In genomic region chr9:133360400-133361393, GRCh38 we compare ENCODE assay signal across 14 cellular contexts. TPM values are rescaled to one million over a fixed set of nuclear protein-coding genes. Genes with fewer than 3 reads are reported as not detected.
A peak's percentile ranks its signal among the peaks of the same experiment; 100 is the strongest.
DNase-seq lines count a peak whose midpoint lies in the region; ATAC-seq, FAIRE-seq and TF ChIP-seq lines count a peak whose summit lies in the region.
"Had no signal": no experiment of that assay in that cellular context is flagged by ENCODE, and none has a peak within 500 bp of the region (broad histone marks: within the 10 kb centered on the region; RNA-seq: fewer than 3 reads in every experiment).

No MANE protein-coding gene starts in this region.

- no peaks in the 10 kb centered on the region for H3K9me3 Mint-ChIP-seq in T-helper 1 cell treated with Interleukin-12 subunit alpha and Interleukin-12 subunit beta and Interleukin-4 antibody, amounts not matched to agents 30 μg/mL and 1 μg/mL, for 36 hours
- H3K9me3 Mint-ChIP-seq in stimulated activated memory B cell treated with anti-CD40 and anti-IgM and Interleukin-4, amounts not matched to agents 10 μg/mL and 1 μg/mL and 100 μg/mL, for 72 hours: no peaks in the 10 kb centered on the region

- peaks cover 59% of the 10 kb centered on the region for H4K20me1 ChIP-seq in osteoblast (ENCODE audit: insufficient read depth, low read length)

- 76 to 83% methylated on average over 21 of the region's 21 CpGs for WGBS in tibial nerve, 2 donors

- H3K9ac ChIP-seq in SK-N-MC (ENCODE audit: insufficient read length): no peak overlapping the region

- H3K36me3 Mint-ChIP-seq in T-helper 1 cell treated with Interleukin-12 subunit alpha and Interleukin-12 subunit beta and Interleukin-4 antibody, amounts not matched to agents 30 μg/mL and 1 μg/mL, for 36 hours (ENCODE audit: low read depth): peaks cover 37% of the 10 kb centered on the region
- peaks cover 68% of the 10 kb centered on the region for H3K36me3 Mint-ChIP-seq in stimulated activated memory B cell treated with anti-CD40 and anti-IgM and Interleukin-4, amounts not matched to agents 10 μg/mL and 1 μg/mL and 100 μg/mL, for 72 hours

- H3K4me1 ChIP-seq in osteoblast (ENCODE audit: insufficient read depth, low read length) (peaks cover 10% of the 10 kb centered on the region), tibial nerve (peaks cover 0 to 38% (median 11%) of the 10 kb centered on the region in 4 donors)

- H3K79me2 ChIP-seq in osteoblast (ENCODE audit: insufficient read depth, low read length): peaks cover 85% of the 10 kb centered on the region

- no peak overlapping the region for H2AFZ ChIP-seq in osteoblast (ENCODE audit: low read length)

- DNase-seq in T-helper 1 cell (no peak), SK-N-MC (ENCODE audit: low read depth, low spot score) (no peak), bronchial epithelial cell (ENCODE audit: low read depth) (no peak), osteoblast (ENCODE audit: insufficient read length, low spot score, missing footprints) (peak; percentile 45), tibial nerve (ENCODE audit: low spot score in 2 of 2) (no peak), substantia nigra (lab: John Stamatoyannopoulos, UW) (no peak)
- DNase-seq: NCI-H1092 treated with DMSO at 0.1 percent for 48 hours, NCI-H510A treated with DMSO at 0.1 percent for 48 hours, thyroid gland had no signal

- H3K27ac Mint-ChIP-seq in T-helper 1 cell treated with Interleukin-12 subunit alpha and Interleukin-12 subunit beta and Interleukin-4 antibody, amounts not matched to agents 30 μg/mL and 1 μg/mL, for 36 hours: peak overlapping the region; percentile 26
- no peak overlapping the region for H3K27ac Mint-ChIP-seq in stimulated activated memory B cell treated with anti-CD40 and anti-IgM and Interleukin-4, amounts not matched to agents 10 μg/mL and 1 μg/mL and 100 μg/mL, for 72 hours

- TF ChIP-seq CTCF in bronchial epithelial cell (IDR thresholded peaks at IDR 0.05; ENCODE audit: insufficient read depth, low read length, severe bottlenecking): no peak
- no peak for TF ChIP-seq CTCF in osteoblast (IDR thresholded peaks at IDR 0.05; ENCODE audit: extremely low read depth, low read depth, low read length)
- TF ChIP-seq CTCF in tibial nerve (IDR thresholded peaks at IDR 0.05): no peak

- no peak for ATAC-seq in stimulated activated memory B cell treated with anti-CD40 and anti-IgM and Interleukin-4, amounts not matched to agents 10 μg/mL and 1 μg/mL and 100 μg/mL, for 72 hours

- H3K4me2 ChIP-seq in osteoblast (ENCODE audit: insufficient read depth, low read length): no peak overlapping the region

- no peak overlapping the region for H3K4me3 Mint-ChIP-seq in T-helper 1 cell treated with Interleukin-12 subunit alpha and Interleukin-12 subunit beta and Interleukin-4 antibody, amounts not matched to agents 30 μg/mL and 1 μg/mL, for 36 hours
- no peak overlapping the region for H3K4me3 Mint-ChIP-seq in stimulated activated memory B cell treated with anti-CD40 and anti-IgM and Interleukin-4, amounts not matched to agents 10 μg/mL and 1 μg/mL and 100 μg/mL, for 72 hours

- no peak for TF ChIP-seq EP300 in tibial nerve (IDR thresholded peaks at IDR 0.05)

- H3K4me3 ChIP-seq in SK-N-MC (no peak overlapping the region), bronchial epithelial cell (ENCODE audit: low read depth, low read length) (no peak overlapping the region), osteoblast (ENCODE audit: insufficient read depth, low read length) (no peak overlapping the region), tibial nerve (no peak overlapping the region)
- H3K4me3 ChIP-seq: right atrium auricular region, thyroid gland had no signal

- FAIRE-seq in bronchial epithelial cell (lab: Jason Lieb, UNC): peak; percentile 60
- FAIRE-seq: D721Med, RCC 7860 had no signal

- TF ChIP-seq POLR2A in tibial nerve (IDR thresholded peaks at IDR 0.05): no peak

- H3K27me3 Mint-ChIP-seq in T-helper 1 cell treated with Interleukin-12 subunit alpha and Interleukin-12 subunit beta and Interleukin-4 antibody, amounts not matched to agents 30 μg/mL and 1 μg/mL, for 36 hours (ENCODE audit: low read depth): no peaks in the 10 kb centered on the region
- H3K27me3 Mint-ChIP-seq in stimulated activated memory B cell treated with anti-CD40 and anti-IgM and Interleukin-4, amounts not matched to agents 10 μg/mL and 1 μg/mL and 100 μg/mL, for 72 hours: no peaks in the 10 kb centered on the region

- peaks cover 23% of the 10 kb centered on the region for H3K4me1 Mint-ChIP-seq in T-helper 1 cell treated with Interleukin-12 subunit alpha and Interleukin-12 subunit beta and Interleukin-4 antibody, amounts not matched to agents 30 μg/mL and 1 μg/mL, for 36 hours (ENCODE audit: low read depth)
- peaks cover 34% of the 10 kb centered on the region for H3K4me1 Mint-ChIP-seq in stimulated activated memory B cell treated with anti-CD40 and anti-IgM and Interleukin-4, amounts not matched to agents 10 μg/mL and 1 μg/mL and 100 μg/mL, for 72 hours

- H3K27me3 ChIP-seq in bronchial epithelial cell (ENCODE audit: control insufficient read depth, insufficient read depth, low read length) (no peaks in the 10 kb centered on the region), osteoblast (ENCODE audit: insufficient read depth, low read length) (no peaks in the 10 kb centered on the region), tibial nerve (no peaks in the 10 kb centered on the region)
- H3K27me3 ChIP-seq: right atrium auricular region, thyroid gland had no signal

- H3K9me3 ChIP-seq in SK-N-MC (ENCODE audit: low read depth, low read length) (no peaks in the 10 kb centered on the region), osteoblast (ENCODE audit: low read depth, low read length) (no peaks in the 10 kb centered on the region), tibial nerve (no peaks in the 10 kb centered on the region)
- H3K9me3 ChIP-seq: right atrium auricular region, thyroid gland had no signal

- peak overlapping the region; percentile 36; the same call in 1 of the 2 replicates for H3K27ac ChIP-seq in SK-N-MC
- no peak overlapping the region for H3K27ac ChIP-seq in osteoblast (ENCODE audit: low read depth, low read length)
- H3K27ac ChIP-seq in tibial nerve: no peak overlapping the region
- H3K27ac ChIP-seq in substantia nigra (ENCODE audit: low read depth, low read length, poor library complexity, severe bottlenecking): no peak overlapping the region
- H3K27ac ChIP-seq: right atrium auricular region, thyroid gland had no signal

- H3K36me3 ChIP-seq in SK-N-MC (ENCODE audit: insufficient read depth, low read length) (peaks cover 54% of the 10 kb centered on the region), bronchial epithelial cell (ENCODE audit: control insufficient read depth, insufficient read depth, low read length) (peaks cover 22% of the 10 kb centered on the region), osteoblast (ENCODE audit: insufficient read depth, low read length) (peaks cover 54% of the 10 kb centered on the region), tibial nerve (peaks cover 0 to 73% (median 0%) of the 10 kb centered on the region in 3 donors)

RNA-seq across cellular contexts. Expression of gene SURF2, which starts 4.3 kb away (rescaled TPM):
- total RNA-seq in bronchial epithelial cell: 46.6 and 51.3 TPM in 2 replicates
- 10.3 and 15.2 TPM in 2 replicates for total RNA-seq in osteoblast
- 10 to 100 TPM; 12.2 to 24.3 (median 23.0) TPM for total RNA-seq in tibial nerve

RNA-seq across cellular contexts. Expression of gene SURF1, which starts 4.4 kb away (rescaled TPM):
- 23.4 and 44.5 TPM in 2 replicates for total RNA-seq in bronchial epithelial cell
- total RNA-seq in osteoblast: 21.0 and 24.8 TPM in 2 replicates
- total RNA-seq in tibial nerve: 10 to 100 TPM; 35.0 to 59.4 (median 41.6) TPM

RNA-seq across cellular contexts. Expression of gene RPL7A, which starts 12.7 kb away (rescaled TPM):
- 2,200 and 3,023 TPM in 2 replicates for total RNA-seq in bronchial epithelial cell
- total RNA-seq in osteoblast: 1,638 and 1,763 TPM in 2 replicates
- 1,000 to 10,000 TPM; 1,757 to 2,575 (median 2,004) TPM for total RNA-seq in tibial nerve

RNA-seq across cellular contexts. Expression of gene MED22, which starts 12.8 kb away (rescaled TPM):
- total RNA-seq in bronchial epithelial cell (17.5 and 21.3 TPM in 2 replicates), osteoblast (14.5 and 15.3 TPM in 2 replicates), tibial nerve (10 to 100 TPM; 29.3 to 63.6 (median 39.2) TPM)

RNA-seq across cellular contexts. Expression of gene SURF4, which starts 15.2 kb away (rescaled TPM):
- total RNA-seq in bronchial epithelial cell (269 and 295 TPM in 2 replicates), osteoblast (366 and 392 TPM in 2 replicates), tibial nerve (100 to 1,000 TPM; 102 to 213 (median 123) TPM)
